ENCODE assay signal across 8 cellular contexts in the genomic region with DNA sequence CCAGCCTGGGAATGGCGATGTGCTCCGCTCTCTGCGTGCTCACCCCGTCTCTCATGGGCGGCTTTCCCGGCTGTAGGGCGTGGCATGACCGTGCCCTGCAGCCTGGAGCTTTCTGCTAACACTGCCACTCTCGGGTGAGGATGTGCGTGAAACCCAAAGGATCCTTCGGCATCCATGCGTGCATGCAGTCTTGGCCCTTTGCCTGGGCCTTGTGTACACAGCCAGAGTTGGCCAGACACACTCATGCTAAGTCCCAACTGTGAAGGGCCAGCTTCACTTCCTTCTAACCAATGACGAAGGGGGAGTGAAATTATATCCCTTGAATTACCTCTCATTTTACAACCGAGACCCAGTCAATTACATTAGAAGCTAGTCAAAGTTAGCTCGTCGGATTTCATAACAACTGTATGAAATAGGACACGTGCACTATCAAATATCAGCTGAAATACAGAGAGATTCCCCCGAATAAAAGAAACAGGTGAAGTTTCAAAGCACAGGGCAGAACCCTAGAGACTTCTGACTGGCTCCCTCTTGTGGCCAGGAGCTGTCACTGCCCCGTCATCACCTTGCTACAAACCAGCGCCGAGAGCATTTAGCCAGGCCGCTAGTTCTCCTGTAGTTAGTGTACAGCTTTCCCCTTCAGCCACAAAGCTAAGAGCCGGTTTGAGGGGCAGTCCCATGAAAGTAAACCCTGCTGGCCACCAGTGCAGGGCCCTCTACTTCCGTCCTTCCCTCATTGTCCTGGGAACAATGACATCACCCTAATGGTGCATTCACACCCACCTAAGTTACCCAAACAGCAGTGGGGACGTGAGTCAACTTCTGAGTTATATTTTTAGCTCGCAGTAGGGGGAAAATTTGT.
DNase-seq lines count a peak whose midpoint lies in the region; ATAC-seq and TF ChIP-seq lines count a peak whose summit lies in the region.

No MANE protein-coding gene starts in this region.

- H3F3A ChIP-seq in GM23338 (replicated peaks; ENCODE audit: low read depth), result no peaks in the 10 kb centered on the region

- H3K9me3 Mint-ChIP-seq in GM23338 (no peaks in the 10 kb centered on the region; the same call in 2 of the 3 replicates), osteocyte (ENCODE audit: unreplicated experiment) (no peaks in the 10 kb centered on the region)

- H3K36me3 ChIP-seq in GM23338 (ENCODE audit: insufficient read depth) (no peaks in the 10 kb centered on the region), tibial nerve (no peaks in the 10 kb centered on the region)

- TF ChIP-seq CTCF in GM23338 (conservative IDR thresholded peaks at IDR 0.05; ENCODE audit: low read depth in 2 of 2) (peak; percentile 90), foreskin fibroblast (IDR thresholded peaks at IDR 0.05; ENCODE audit: low read depth, low read length) (peak; percentile 95), osteocyte (IDR thresholded peaks at IDR 0.05) (peak; percentile 80), tibial nerve (IDR thresholded peaks at IDR 0.05) (peak; percentile 64 to 87 (median 71))

- no peak for TF ChIP-seq POLR2A in tibial nerve (IDR thresholded peaks at IDR 0.05)

- H3K9me2 ChIP-seq in GM23338 (ENCODE audit: insufficient read depth), result 0 out of 2 replicates have a peak, but pooled peaks cover 3% of the 10 kb centered on the region

- no peaks in the 10 kb centered on the region for H3K27me3 ChIP-seq in GM23338 (ENCODE audit: insufficient read depth)
- no peaks in the 10 kb centered on the region for H3K27me3 ChIP-seq in tibial nerve

- TF ChIP-seq EP300 in tibial nerve (IDR thresholded peaks at IDR 0.05), result no peak

- peak overlapping the region; percentile 70 for H2AFZ ChIP-seq in GM23338

- H3K4me3 ChIP-seq in GM23338, result no peak overlapping the region
- H3K4me3 ChIP-seq in foreskin fibroblast (ENCODE audit: low read depth in 1 of 2, low read length in 2 of 2), result no peak overlapping the region
- no peak overlapping the region for H3K4me3 ChIP-seq in tibial nerve

- no peak overlapping the region for H3K4me3 Mint-ChIP-seq in GM23338
- H3K4me3 Mint-ChIP-seq in osteocyte (ENCODE audit: unreplicated experiment), result no peak overlapping the region

- ATAC-seq in GM23338, result peak; percentile 97

- no peaks in the 10 kb centered on the region for H3K79me2 ChIP-seq in GM23338 (replicated peaks; ENCODE audit: insufficient read depth)

- H3K27ac Mint-ChIP-seq in GM23338 (no peak overlapping the region), osteocyte (ENCODE audit: unreplicated experiment) (no peak overlapping the region)

- H3K27me3 Mint-ChIP-seq in GM23338 (ENCODE audit: insufficient read depth, low read depth, poor library complexity) (peaks cover 10% of the 10 kb centered on the region), osteocyte (ENCODE audit: unreplicated experiment) (peaks cover 11% of the 10 kb centered on the region)

- no peak overlapping the region for H3K27ac ChIP-seq in GM23338 (ENCODE audit: low read depth)
- H3K27ac ChIP-seq in tibial nerve, result no peak overlapping the region

- H3K4me2 ChIP-seq in GM23338, result no peak overlapping the region; the same call in 1 of the 2 replicates

- H3K4me1 Mint-ChIP-seq in GM23338, result peaks cover 20% of the 10 kb centered on the region
- peaks cover 5% of the 10 kb centered on the region for H3K4me1 Mint-ChIP-seq in osteocyte (ENCODE audit: unreplicated experiment)

- H3K4me1 ChIP-seq in GM23338 (ENCODE audit: insufficient read depth), result peaks cover 5% of the 10 kb centered on the region
- no peaks in the 10 kb centered on the region for H3K4me1 ChIP-seq in tibial nerve

- H4K20me1 ChIP-seq in GM23338 (replicated peaks; ENCODE audit: insufficient read depth), result no peaks in the 10 kb centered on the region

- H3K36me3 Mint-ChIP-seq in GM23338 (ENCODE audit: low read depth) (no peaks in the 10 kb centered on the region), osteocyte (ENCODE audit: unreplicated experiment) (no peaks in the 10 kb centered on the region)

- H3K9me3 ChIP-seq in tibial nerve, result no peaks in the 10 kb centered on the region

- WGBS in tibial nerve, 2 donors, result 37 to 42% methylated on average over 26 of the region's 26 CpGs

- DNase-seq in Daoy (ENCODE audit: low read depth), result peak; percentile 70
- peak; percentile 88 for DNase-seq in GM23338 (ENCODE audit: low spot score)
- DNase-seq in LHCN-M2 (ENCODE audit: low read depth), result peak; percentile 34
- DNase-seq in RKO (ENCODE audit: low spot score), result peak; percentile 62
- peak; percentile 50 to 59 for DNase-seq in activated T-helper 1 cell treated with anti-CD3 and anti-CD28 coated beads, Interleukin-2, amount 50 U/mL, for 16 hours (ENCODE audit: low read depth in 1 of 2, low spot score in 1 of 2)
- DNase-seq in foreskin fibroblast, result peak; percentile 18 to 66
- DNase-seq in osteocyte (ENCODE audit: extremely low spot score, unreplicated experiment), result no peak
- DNase-seq in tibial nerve (ENCODE audit: low spot score in 2 of 2), result peak in 1 of 2 donors; percentile 45

TF ChIP-seq in GM23338, 12 proteins besides CTCF, POLR2A, EP300 and RAD21:
- TF ChIP-seq CREB1 (CRISPR knock-in tag; IDR thresholded peaks at IDR 0.05; ENCODE audit: low read depth), result peak; percentile 78
- TF ChIP-seq, protein P1, sequence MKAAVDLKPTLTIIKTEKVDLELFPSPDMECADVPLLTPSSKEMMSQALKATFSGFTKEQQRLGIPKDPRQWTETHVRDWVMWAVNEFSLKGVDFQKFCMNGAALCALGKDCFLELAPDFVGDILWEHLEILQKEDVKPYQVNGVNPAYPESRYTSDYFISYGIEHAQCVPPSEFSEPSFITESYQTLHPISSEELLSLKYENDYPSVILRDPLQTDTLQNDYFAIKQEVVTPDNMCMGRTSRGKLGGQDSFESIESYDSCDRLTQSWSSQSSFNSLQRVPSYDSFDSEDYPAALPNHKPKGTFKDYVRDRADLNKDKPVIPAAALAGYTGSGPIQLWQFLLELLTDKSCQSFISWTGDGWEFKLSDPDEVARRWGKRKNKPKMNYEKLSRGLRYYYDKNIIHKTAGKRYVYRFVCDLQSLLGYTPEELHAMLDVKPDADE (IDR thresholded peaks at IDR 0.05), result no peak
- TF ChIP-seq ZNF331 (CRISPR knock-in tag; IDR thresholded peaks at IDR 0.05; ENCODE audit: low read depth), result no peak
- TF ChIP-seq NANOG (IDR thresholded peaks at IDR 0.05; ENCODE audit: borderline replicate concordance), result no peak
